25 cellular contexts compared by ENCODE assay signal in the genomic region with DNA sequence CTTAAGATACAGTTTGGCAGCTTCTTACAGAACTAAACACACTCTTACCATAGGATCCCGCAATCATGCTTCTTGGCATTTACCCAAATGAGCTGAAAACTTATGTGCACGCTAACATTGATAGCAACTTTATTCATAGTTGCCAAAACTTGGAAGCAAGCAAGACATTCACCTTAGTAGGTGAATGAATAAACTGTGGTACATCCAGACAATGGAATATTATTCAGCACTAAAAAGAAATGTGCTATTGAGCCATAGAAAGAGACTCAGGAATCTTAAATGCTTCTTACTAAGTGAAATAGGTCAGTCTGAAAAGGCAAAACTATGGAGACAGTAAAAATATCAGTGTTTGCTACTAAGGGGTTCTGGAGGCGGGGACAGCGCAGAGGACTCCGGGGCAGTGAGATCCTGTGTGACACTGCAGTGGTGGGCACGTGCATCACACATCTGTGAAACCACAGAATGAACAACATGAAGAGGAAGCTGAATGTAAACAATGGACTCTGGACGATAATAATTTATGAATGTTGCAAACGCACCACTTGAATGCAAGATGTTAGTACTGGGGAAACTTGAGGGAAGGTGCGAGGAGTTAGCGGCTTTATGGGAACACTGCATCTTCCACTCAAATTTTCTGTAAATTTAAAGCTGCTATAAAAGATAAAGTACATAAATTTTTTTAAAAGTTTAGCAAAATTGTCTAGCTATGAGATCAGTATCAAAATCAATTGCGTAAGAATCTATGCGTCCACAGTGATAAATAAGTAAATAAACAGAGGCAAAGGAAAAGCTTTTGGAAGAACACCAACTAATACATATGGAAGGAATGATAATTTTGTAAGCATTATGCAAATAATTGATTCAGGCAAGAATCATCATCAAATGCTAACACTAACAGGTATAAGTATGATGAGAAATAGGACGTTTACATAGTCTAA. TPM values are rescaled to one million over a fixed set of nuclear protein-coding genes. Genes with fewer than 3 reads are reported as not detected.
DNase-seq lines count a peak whose midpoint lies in the region; ATAC-seq and TF ChIP-seq lines count a peak whose summit lies in the region.
"Had no signal": no experiment of that assay in that cellular context is flagged by ENCODE, and none has a peak within 500 bp of the region (broad histone marks: within the 10 kb centered on the region; RNA-seq: fewer than 3 reads in every experiment).

No MANE protein-coding gene starts in this region.

- H3K4me3 Mint-ChIP-seq in chondrocyte (ENCODE audit: unreplicated experiment), result no peak overlapping the region
- H3K4me3 Mint-ChIP-seq: CD4-positive, CD25-positive, alpha-beta regulatory T cell had no signal

- TF ChIP-seq POLR2A in right lobe of liver (IDR thresholded peaks at IDR 0.05), result no peak

- DNase-seq in activated CD8-positive, alpha-beta memory T cell treated with anti-CD3 and anti-CD28 coated beads, Interleukin-2, amount 50 U/mL, for 48 hours, result peak; percentile 20
- no peak for DNase-seq in activated CD8-positive, alpha-beta memory T cell treated with anti-CD3 and anti-CD28 coated beads, Interleukin-2, amount 50 U/mL, for 4 hours
- DNase-seq in chondrocyte (ENCODE audit: low spot score), result no peak
- DNase-seq in right lobe of liver, result peak in 2 of 3 donors; percentile 4 to 10
- DNase-seq in SW 1271 (lab: John Stamatoyannopoulos, UW), result no peak
- no peak for DNase-seq in activated CD4-positive, alpha-beta T cell treated with anti-CD3 and anti-CD28 coated beads for 48 hours
- no peak for DNase-seq in HEK293T (ENCODE audit: extremely low spot score)
- no peak for DNase-seq in NCI-H2227 (lab: John Stamatoyannopoulos, UW; ENCODE audit: unreplicated experiment)
- DNase-seq: BE2C; CD4-positive, CD25-positive, alpha-beta regulatory T cell; COR-L47; DMS 273 treated with DMSO at 0.1 percent for 48 hours; DND-41; GM23248; MM.1S; NCI-H1092; NCI-H1436 treated with DMSO at 0.1 percent for 48 hours; NCI-H2029; NCI-H2171 treated with DMSO at 0.1 percent for 48 hours; NCI-H446 treated with DMSO at 0.1 percent for 48 hours; NCI-H69; NK-92 treated with Interleukin-12 subunit alpha and Interleukin-12 subunit beta, amount 100 ng/mL, for 24 hours; SHP77 treated with DMSO at 0.1 percent for 48 hours had no signal

- no peak for TF ChIP-seq CTCF in chondrocyte (IDR thresholded peaks at IDR 0.05)
- TF ChIP-seq CTCF in right lobe of liver (IDR thresholded peaks at IDR 0.05), result no peak

- WGBS in right lobe of liver (ENCODE audit: insufficient coverage, low coverage, low lambda C conversion rate, missing lambda C conversion rate), result 76% methylated on average over 13 of the region's 13 CpGs

- intact Hi-C loops in right lobe of liver (cut with DNase I), result no loop called here

- no peaks in the 10 kb centered on the region for H3K9me3 Mint-ChIP-seq in chondrocyte (ENCODE audit: low read depth)
- H3K9me3 Mint-ChIP-seq: CD4-positive, CD25-positive, alpha-beta regulatory T cell had no signal

- H3K27me3 Mint-ChIP-seq in chondrocyte (ENCODE audit: low read depth), result no peaks in the 10 kb centered on the region
- H3K27me3 Mint-ChIP-seq: CD4-positive, CD25-positive, alpha-beta regulatory T cell had no signal

- peak overlapping the region; percentile 14 for H3K27ac Mint-ChIP-seq in chondrocyte (ENCODE audit: unreplicated experiment)

- no peaks in the 10 kb centered on the region for H3K27me3 ChIP-seq in right lobe of liver
- H3K27me3 ChIP-seq: BE2C had no signal

- ATAC-seq in right lobe of liver, result no peak

- no peaks in the 10 kb centered on the region for H3K9me3 ChIP-seq in right lobe of liver
- H3K9me3 ChIP-seq: BE2C, HAP-1 had no signal

- CTCF ChIA-PET in HEK293T (lab: Yijun Ruan, JAX), result no interaction called here

- no peak overlapping the region for H3K4me3 ChIP-seq in right lobe of liver
- H3K4me3 ChIP-seq: GM23248, HAP-1 had no signal

- H3K36me3 ChIP-seq in right lobe of liver, result peaks cover 0 to 78% (median 8%) of the 10 kb centered on the region in 4 donors

- no peaks in the 10 kb centered on the region for H3K4me1 Mint-ChIP-seq in chondrocyte (ENCODE audit: low read depth)

- H3K4me1 ChIP-seq in right lobe of liver, result no peaks in the 10 kb centered on the region
- H3K4me1 ChIP-seq: BE2C, HAP-1 had no signal

- H3K27ac ChIP-seq in right lobe of liver, result no peak overlapping the region
- H3K27ac ChIP-seq: GM23248 had no signal

- POLR2A ChIA-PET in HEK293T (lab: Yijun Ruan, JAX), result no interaction called here

- peaks cover 39% of the 10 kb centered on the region for H3K36me3 Mint-ChIP-seq in chondrocyte (ENCODE audit: low read depth)

TF ChIP-seq in HEK293T, 16 proteins besides CTCF, POLR2A, EP300 and RAD21:
- TF ChIP-seq FOXM1 (IDR thresholded peaks at IDR 0.05; ENCODE audit: borderline replicate concordance) (no peak), HDGF (IDR thresholded peaks at IDR 0.05; ENCODE audit: borderline replicate concordance) (no peak), L3MBTL2 (conservative IDR thresholded peaks at IDR 0.05) (no peak), ARNT (IDR thresholded peaks at IDR 0.05) (no peak), NFRKB (IDR thresholded peaks at IDR 0.05) (no peak), ELF4 (IDR thresholded peaks at IDR 0.05) (no peak), SP1 (IDR thresholded peaks at IDR 0.05) (no peak), BHLHE40 (IDR thresholded peaks at IDR 0.05; ENCODE audit: borderline replicate concordance) (no peak), FOXA1 (IDR thresholded peaks at IDR 0.05) (no peak), ZNF384 (IDR thresholded peaks at IDR 0.05) (no peak)

RNA-seq across cellular contexts. Expression of gene SPATC1L, which starts 15.4 kb away (rescaled TPM):
- total RNA-seq in chondrocyte, result 14.0 to 18.5 TPM (median 14.1 TPM) in 3 replicates
- total RNA-seq in right lobe of liver, result 1 to 10 TPM in 1 of 6 experiments, under 1 TPM in 3, not detected in 2; 0.31 to 1.7 (median 0.51) TPM

RNA-seq across cellular contexts. Expression of gene LSS, which starts 28.9 kb away (rescaled TPM):
- total RNA-seq in chondrocyte (93.2 to 110 TPM (median 107 TPM) in 3 replicates), right lobe of liver (100 to 1,000 TPM in 1 of 6 experiments, 10 to 100 TPM in 5; 37.0 to 103 (median 59.6) TPM)

RNA-seq across cellular contexts. Expression of gene FTCD, which starts 44.3 kb away (rescaled TPM):
- total RNA-seq in chondrocyte (1.7 to 4.1 TPM (median 1.7 TPM) in 3 replicates), right lobe of liver (100 to 1,000 TPM; 141 to 668 (median 417) TPM)
- total RNA-seq: CD4-positive, CD25-positive, alpha-beta regulatory T cell; GM23248; LHCN-M2 had no signal

Comparison
In these comparisons a context has a peak if more than half of its experiments do, and no peak if none do; other contexts are left out.
1. DNase-seq: peak in activated CD8-positive, alpha-beta memory T cell treated with anti-CD3 and anti-CD28 coated beads, Interleukin-2, amount 50 U/mL, for 48 hours (single experiment) and right lobe of liver (2 of 3); none in activated CD8-positive, alpha-beta memory T cell treated with anti-CD3 and anti-CD28 coated beads, Interleukin-2, amount 50 U/mL, for 4 hours (single experiment), chondrocyte (single experiment), SW 1271 (0 of 2), activated CD4-positive, alpha-beta T cell treated with anti-CD3 and anti-CD28 coated beads for 48 hours (single experiment), HEK293T (single experiment) and NCI-H2227 (single experiment).
2. RNA of gene FTCD, which starts 44.3 kb away (total RNA-seq): 141 to 668 TPM in right lobe of liver; 1.7 to 4.1 TPM in chondrocyte; every median in the first group is over 10 times any median in the second.